In the genomic region with DNA sequence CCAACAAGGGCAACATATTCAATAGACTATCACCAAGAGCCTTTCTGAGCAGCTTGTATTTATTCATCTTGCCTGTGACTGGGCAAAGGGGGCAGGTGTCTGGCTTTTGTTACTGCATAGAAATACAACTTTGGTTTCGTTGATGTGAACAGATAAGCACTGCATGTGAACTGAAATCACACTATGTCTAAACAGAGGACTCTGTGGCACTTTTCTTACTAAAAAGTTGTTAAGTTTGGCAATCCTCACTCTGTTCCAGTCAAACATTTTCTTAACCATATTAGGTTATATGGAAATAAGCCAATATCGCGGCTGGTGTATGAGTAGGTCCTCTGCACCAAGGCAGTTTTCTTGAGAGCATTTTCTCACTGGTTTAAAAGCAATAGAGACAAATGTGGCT, we compare ENCODE assay signal across 11 cellular contexts. TPM values are rescaled to one million over a fixed set of nuclear protein-coding genes. Genes with fewer than 3 reads are reported as not detected.
DNase-seq lines count a peak whose midpoint lies in the region; TF ChIP-seq lines count a peak whose summit lies in the region.
"Had no signal": no experiment of that assay in that cellular context is flagged by ENCODE, and none has a peak within 500 bp of the region (broad histone marks: within the 10 kb centered on the region; RNA-seq: fewer than 3 reads in every experiment).

No MANE protein-coding gene starts in this region.

- H3K9me3 ChIP-seq in SK-N-SH (no peaks in the 10 kb centered on the region), osteoblast (ENCODE audit: low read depth, low read length) (no peaks in the 10 kb centered on the region), uterus (no peaks in the 10 kb centered on the region)

- no peak overlapping the region for H2AFZ ChIP-seq in SK-N-SH (ENCODE audit: low read depth)
- no peak overlapping the region for H2AFZ ChIP-seq in osteoblast (ENCODE audit: low read length)

- H3K9me2 ChIP-seq in SK-N-SH, result no peaks in the 10 kb centered on the region

- H3K79me2 ChIP-seq in SK-N-SH (ENCODE audit: insufficient read depth) (peaks cover 97% of the 10 kb centered on the region), osteoblast (ENCODE audit: insufficient read depth, low read length) (peaks cover 98% of the 10 kb centered on the region)

- POLR2A ChIA-PET in SK-N-SH (lab: Yijun Ruan, JAX), result no interaction called here

- H3K36me3 ChIP-seq in SK-N-SH (replicated peaks in 1 of 2; ENCODE audit: control insufficient read depth in 1 of 2, insufficient read depth in 2 of 2, low read length in 1 of 2), result peaks cover 14 to 23% of the 10 kb centered on the region in 2 experiments
- peaks cover 51% of the 10 kb centered on the region for H3K36me3 ChIP-seq in osteoblast (ENCODE audit: insufficient read depth, low read length)
- H3K36me3 ChIP-seq in uterus, result no peaks in the 10 kb centered on the region

- peaks cover 9% of the 10 kb centered on the region for H4K20me1 ChIP-seq in SK-N-SH (ENCODE audit: insufficient read depth)
- H4K20me1 ChIP-seq in osteoblast (ENCODE audit: insufficient read depth, low read length), result peaks cover 39% of the 10 kb centered on the region

- H3K4me2 ChIP-seq in SK-N-SH, result no peak overlapping the region
- peak overlapping the region; percentile 54 for H3K4me2 ChIP-seq in osteoblast (ENCODE audit: insufficient read depth, low read length)

- TF ChIP-seq POLR2A in uterus (IDR thresholded peaks at IDR 0.05), result no peak

- H3K27me3 ChIP-seq in SK-N-SH (ENCODE audit: insufficient read depth) (no peaks in the 10 kb centered on the region), osteoblast (ENCODE audit: insufficient read depth, low read length) (no peaks in the 10 kb centered on the region), uterus (no peaks in the 10 kb centered on the region)

- intact Hi-C loops in uterus (cut with DNase I; ENCODE audit: low total_unique reads) (no loop called here), head of caudate nucleus (cut with DNase I) (no loop called here)

- 72% methylated on average over 3 of the region's 3 CpGs for WGBS in SK-N-SH (ENCODE audit: low lambda C conversion rate)

- H3K9ac ChIP-seq in SK-N-SH, result peak overlapping the region; percentile 0; the same call in 1 of the 2 replicates

- peak overlapping the region; percentile 53 to 94; a peak in 3 of 4 replicates for H3K27ac ChIP-seq in SK-N-SH (ENCODE audit: low read depth in 2 of 2, low read length in 1 of 2)
- H3K27ac ChIP-seq in osteoblast (ENCODE audit: low read depth, low read length), result peak overlapping the region; percentile 95
- peak overlapping the region; percentile 85 to 97 for H3K27ac ChIP-seq in uterus

- H3K4me3 ChIP-seq in SK-N-SH (ENCODE audit: low read depth in 2 of 2, low read length in 1 of 2) (no peak overlapping the region), fibroblast of the aortic adventitia (ENCODE audit: low read depth, low read length) (no peak overlapping the region), osteoblast (ENCODE audit: insufficient read depth, low read length) (no peak overlapping the region), uterus (no peak overlapping the region)

- H3K4me1 ChIP-seq in SK-N-SH (ENCODE audit: control insufficient read depth in 1 of 2, insufficient read depth in 2 of 2, low read depth in 1 of 2, low read length in 1 of 2) (peaks cover 16 to 29% of the 10 kb centered on the region in 2 experiments), osteoblast (ENCODE audit: insufficient read depth, low read length) (peaks cover 83% of the 10 kb centered on the region), uterus (peaks cover 0 to 4% of the 10 kb centered on the region in 2 donors)

- no peak for TF ChIP-seq EP300 in SK-N-SH (IDR thresholded peaks at IDR 0.05; ENCODE audit: borderline replicate concordance in 1 of 2, low read depth in 1 of 2, low read length in 1 of 2)

- DNase-seq in SK-N-SH, result no peak
- DNase-seq in fibroblast of the aortic adventitia (ENCODE audit: low read depth), result peak; percentile 90
- DNase-seq in osteoblast (ENCODE audit: insufficient read length, low spot score, missing footprints), result no peak
- no peak for DNase-seq in uterus
- no peak for DNase-seq in head of caudate nucleus
- no peak for DNase-seq in ureter (ENCODE audit: low spot score)
- DNase-seq in NCI-H524 treated with DMSO at 0.1 percent for 48 hours (lab: John Stamatoyannopoulos, UW), result no peak
- DNase-seq: COR-L47, naive B cell, NCI-H1092, NCI-H510A treated with DMSO at 0.1 percent for 48 hours had no signal

- CTCF ChIA-PET in SK-N-SH (lab: Yijun Ruan, JAX), result interaction anchor here (1.2 kb wide), 2 partner anchors 14 to 291 kb away, joined by 3 to 4 read pairs; no protein-coding TSS in a partner anchor

- no peak for TF ChIP-seq RAD21 in SK-N-SH (IDR thresholded peaks at IDR 0.05; ENCODE audit: low read length)

- H3F3A ChIP-seq in SK-N-SH (replicated peaks; ENCODE audit: insufficient read depth), result peaks cover 29% of the 10 kb centered on the region

- TF ChIP-seq CTCF in SK-N-SH (IDR thresholded peaks at IDR 0.05) (no peak), fibroblast of the aortic adventitia (IDR thresholded peaks at IDR 0.05; ENCODE audit: insufficient read depth, low read length) (no peak), osteoblast (IDR thresholded peaks at IDR 0.05; ENCODE audit: extremely low read depth, low read depth, low read length) (no peak), uterus (IDR thresholded peaks at IDR 0.05) (no peak)

TF ChIP-seq in SK-N-SH, 30 proteins besides CTCF, POLR2A, EP300 and RAD21:
- 0 out of 2 replicates have a peak, but pooled peaks have one; percentile 6 for TF ChIP-seq POLR2AphosphoS5 (IDR thresholded peaks at IDR 0.05; ENCODE audit: low read depth, low read length)
- TF ChIP-seq TAF1 (IDR thresholded peaks at IDR 0.05; ENCODE audit: borderline replicate concordance, low read depth, low read length), result no peak
- TF ChIP-seq, protein P1, sequence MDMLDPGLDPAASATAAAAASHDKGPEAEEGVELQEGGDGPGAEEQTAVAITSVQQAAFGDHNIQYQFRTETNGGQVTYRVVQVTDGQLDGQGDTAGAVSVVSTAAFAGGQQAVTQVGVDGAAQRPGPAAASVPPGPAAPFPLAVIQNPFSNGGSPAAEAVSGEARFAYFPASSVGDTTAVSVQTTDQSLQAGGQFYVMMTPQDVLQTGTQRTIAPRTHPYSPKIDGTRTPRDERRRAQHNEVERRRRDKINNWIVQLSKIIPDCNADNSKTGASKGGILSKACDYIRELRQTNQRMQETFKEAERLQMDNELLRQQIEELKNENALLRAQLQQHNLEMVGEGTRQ (IDR thresholded peaks at IDR 0.05; ENCODE audit: borderline replicate concordance, low read depth, low read length), result no peak
- no peak for TF ChIP-seq SIN3A (IDR thresholded peaks at IDR 0.05; ENCODE audit: borderline replicate concordance, low read depth, low read length)
- no peak for TF ChIP-seq FOXJ3 (CRISPR knock-in tag; IDR thresholded peaks at IDR 0.05)
- TF ChIP-seq MEF2A (IDR thresholded peaks at IDR 0.05; ENCODE audit: borderline replicate concordance, low read depth), result no peak
- TF ChIP-seq, protein P2, sequence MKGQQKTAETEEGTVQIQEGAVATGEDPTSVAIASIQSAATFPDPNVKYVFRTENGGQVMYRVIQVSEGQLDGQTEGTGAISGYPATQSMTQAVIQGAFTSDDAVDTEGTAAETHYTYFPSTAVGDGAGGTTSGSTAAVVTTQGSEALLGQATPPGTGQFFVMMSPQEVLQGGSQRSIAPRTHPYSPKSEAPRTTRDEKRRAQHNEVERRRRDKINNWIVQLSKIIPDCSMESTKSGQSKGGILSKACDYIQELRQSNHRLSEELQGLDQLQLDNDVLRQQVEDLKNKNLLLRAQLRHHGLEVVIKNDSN (IDR thresholded peaks at IDR 0.05; ENCODE audit: borderline replicate concordance, low read depth), result no peak
- TF ChIP-seq TCF12 (IDR thresholded peaks at IDR 0.05), result peak; percentile 50

RNA-seq across cellular contexts. Expression of gene CALD1, which starts 48.5 kb away (rescaled TPM):
- 299 and 303 TPM in 2 replicates for polyA plus RNA-seq in SK-N-SH (2012; rRNA removed)
- polyA plus RNA-seq in SK-N-SH (2012; cell fraction: cytosol; rRNA removed), result 269 and 329 TPM in 2 replicates
- 304 and 462 TPM in 2 replicates for polyA plus RNA-seq in SK-N-SH (2012; cell fraction: nucleus; rRNA removed)
- total RNA-seq in fibroblast of the aortic adventitia (ENCODE audit: low replicate concordance) (201 and 686 TPM in 2 replicates), osteoblast (1,075 and 1,123 TPM in 2 replicates), uterus (1,000 to 10,000 TPM in 1 of 4 donors, 100 to 1,000 TPM in 3; 351 to 1,046 (median 551) TPM), ureter (389 TPM)
